Comparison of ENCODE assay signal across 1 cellular context in the genomic region with DNA sequence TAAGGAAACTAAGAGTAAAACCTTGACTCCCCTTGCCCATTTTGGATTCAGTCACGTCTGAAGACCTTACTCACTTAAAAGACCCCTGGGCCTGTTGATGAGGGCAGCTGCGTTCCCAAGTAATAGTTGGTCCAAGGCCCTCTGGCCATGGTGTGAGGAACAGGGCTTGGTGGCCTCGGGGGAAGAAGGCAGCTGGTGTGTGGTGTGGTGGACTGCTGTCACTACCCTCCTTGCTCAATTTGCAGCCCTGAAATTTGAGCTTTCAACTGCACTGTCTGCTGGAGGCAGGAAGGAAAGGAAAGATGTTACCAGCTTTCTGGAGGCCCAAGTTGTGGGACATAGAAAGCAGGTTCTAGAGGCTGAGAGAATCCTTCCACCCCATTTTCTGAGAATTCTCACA.
TF ChIP-seq lines count a peak whose summit lies in the region.

No MANE protein-coding gene starts in this region.

TF ChIP-seq in H1, 55 proteins besides CTCF, POLR2A, EP300 and RAD21:
- TF ChIP-seq TAF1 (IDR thresholded peaks at IDR 0.05; ENCODE audit: low read depth, low read length), result no peak
- no peak for TF ChIP-seq TBP (IDR thresholded peaks at IDR 0.05; ENCODE audit: low read depth, low read length)
- TF ChIP-seq SP4 (IDR thresholded peaks at IDR 0.05; ENCODE audit: low read length), result no peak
- TF ChIP-seq KDM5A (IDR thresholded peaks at IDR 0.05; ENCODE audit: low read length), result no peak
- no peak for TF ChIP-seq RNF2 (IDR thresholded peaks at IDR 0.05; ENCODE audit: borderline replicate concordance, low read depth, low read length, missing control alignments, poor library complexity, severe bottlenecking)
- TF ChIP-seq, protein P1, sequence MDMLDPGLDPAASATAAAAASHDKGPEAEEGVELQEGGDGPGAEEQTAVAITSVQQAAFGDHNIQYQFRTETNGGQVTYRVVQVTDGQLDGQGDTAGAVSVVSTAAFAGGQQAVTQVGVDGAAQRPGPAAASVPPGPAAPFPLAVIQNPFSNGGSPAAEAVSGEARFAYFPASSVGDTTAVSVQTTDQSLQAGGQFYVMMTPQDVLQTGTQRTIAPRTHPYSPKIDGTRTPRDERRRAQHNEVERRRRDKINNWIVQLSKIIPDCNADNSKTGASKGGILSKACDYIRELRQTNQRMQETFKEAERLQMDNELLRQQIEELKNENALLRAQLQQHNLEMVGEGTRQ (IDR thresholded peaks at IDR 0.05; ENCODE audit: low read length), result no peak
- no peak for TF ChIP-seq JUN (IDR thresholded peaks at IDR 0.05; ENCODE audit: low read depth, low read length)
- TF ChIP-seq YY1 (IDR thresholded peaks at IDR 0.05; ENCODE audit: low read depth, low read length), result no peak
- TF ChIP-seq CHD2 (IDR thresholded peaks at IDR 0.05; ENCODE audit: low read length), result no peak
- no peak for TF ChIP-seq BCL11A (IDR thresholded peaks at IDR 0.05; ENCODE audit: low read depth in 2 of 2, low read length in 2 of 2)
- no peak for TF ChIP-seq RXRA (IDR thresholded peaks at IDR 0.05; ENCODE audit: insufficient read depth, low read depth, low read length)
- TF ChIP-seq, protein P2, sequence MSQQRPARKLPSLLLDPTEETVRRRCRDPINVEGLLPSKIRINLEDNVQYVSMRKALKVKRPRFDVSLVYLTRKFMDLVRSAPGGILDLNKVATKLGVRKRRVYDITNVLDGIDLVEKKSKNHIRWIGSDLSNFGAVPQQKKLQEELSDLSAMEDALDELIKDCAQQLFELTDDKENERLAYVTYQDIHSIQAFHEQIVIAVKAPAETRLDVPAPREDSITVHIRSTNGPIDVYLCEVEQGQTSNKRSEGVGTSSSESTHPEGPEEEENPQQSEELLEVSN (IDR thresholded peaks at IDR 0.05), result no peak
- no peak for TF ChIP-seq SP1 (IDR thresholded peaks at IDR 0.05; ENCODE audit: low read depth, low read length)
- TF ChIP-seq POU5F1 (IDR thresholded peaks at IDR 0.05; ENCODE audit: low read depth, low read length), result no peak
- TF ChIP-seq TAF7 (optimal IDR thresholded peaks at IDR 0.05; ENCODE audit: borderline replicate concordance, low read depth, low read length), result no peak
- no peak for TF ChIP-seq RBBP5 (IDR thresholded peaks at IDR 0.05; ENCODE audit: borderline replicate concordance, low read depth, low read length)
- TF ChIP-seq JUND (IDR thresholded peaks at IDR 0.05; ENCODE audit: low read length), result no peak
- no peak for TF ChIP-seq SIRT6 (IDR thresholded peaks at IDR 0.05; ENCODE audit: low read length)
- TF ChIP-seq NRF1 (IDR thresholded peaks at IDR 0.05; ENCODE audit: low read depth, low read length), result no peak
